ENCODE assay signal across 33 cellular contexts in the genomic region with DNA sequence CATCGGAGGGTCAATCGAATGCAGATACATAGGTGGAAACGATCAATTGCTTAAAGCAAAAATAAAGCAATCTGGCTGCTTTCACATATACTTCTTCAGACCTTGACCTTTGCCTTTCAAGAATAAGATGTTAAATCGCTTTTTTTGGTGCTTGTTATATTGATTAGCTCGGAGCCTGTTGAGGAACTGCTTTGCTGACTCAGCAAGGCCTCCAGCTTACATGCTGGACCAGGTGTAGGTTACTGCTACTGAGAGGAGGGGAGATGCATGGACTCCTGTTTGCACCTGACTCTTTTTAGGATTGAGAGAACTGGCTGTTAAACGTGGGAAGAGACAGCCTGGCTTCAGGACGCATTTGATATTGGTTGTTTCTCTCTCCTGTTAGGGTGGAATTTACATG. TPM values are rescaled to one million over a fixed set of nuclear protein-coding genes. Genes with fewer than 3 reads are reported as not detected.
"Had no signal": no experiment of that assay in that cellular context is flagged by ENCODE, and none has a peak within 500 bp of the region (broad histone marks: within the 10 kb centered on the region; RNA-seq: fewer than 3 reads in every experiment).

No MANE protein-coding gene starts in this region.

- FAIRE-seq: pancreas had no signal

- DNase-seq: naive thymus-derived CD8-positive, alpha-beta T cell; nephron progenitor cell; nucleus accumbens; pancreas; psoas muscle; right cardiac atrium; spleen; stimulated activated CD4-positive, alpha-beta T cell treated with anti-CD3 and anti-CD28 coated beads, Interleukin-12 subunit alpha, Interleukin-12 subunit beta, amount 100 ng/mL, for 4 hours; stimulated activated CD4-positive, alpha-beta T cell treated with anti-CD3 and anti-CD28 coated beads, Interleukin-1b, Interleukin-23, amount 100 ng/mL, for 48 hours; stimulated activated CD4-positive, alpha-beta T cell treated with anti-CD3 and anti-CD28 coated beads, Interleukin-4, amount 100 ng/mL, for 1 hour; stimulated activated CD4-positive, alpha-beta T cell treated with anti-CD3 and anti-CD28 coated beads, Interleukin-4, amount 100 ng/mL, for 4 hours; stimulated activated CD8-positive, alpha-beta memory T cell treated with anti-CD3 and anti-CD28 coated beads, Interleukin-4, amount 100 ng/mL, for 48 hours; stimulated activated naive CD4-positive, alpha-beta T cell; stimulated activated naive CD8-positive, alpha-beta T cell treated with anti-CD3 and anti-CD28 coated beads, Interleukin-15, amount 100 ng/mL, for 72 hours; stimulated activated naive CD8-positive, alpha-beta T cell treated with anti-CD3 and anti-CD28 coated beads, Interleukin-15, Interleukin-2, amounts not matched to agents 100 U/mL and 50 U/mL, for 24 hours; substantia nigra; testis; tibial artery; transverse colon; upper lobe of right lung; uterus had no signal

- H3K9me3 ChIP-seq: neutrophil, pancreas, psoas muscle, spleen, suprapubic skin, testis, tibial artery, transverse colon, upper lobe of right lung, uterus had no signal

- H3K27ac ChIP-seq: neutrophil, pancreas, psoas muscle, skin epidermis, spleen, suprapubic skin, testis, tibial artery, transverse colon, upper lobe of right lung, uterus had no signal

- H3K36me3 ChIP-seq: neutrophil, pancreas, spleen, suprapubic skin, tibial artery, transverse colon, upper lobe of right lung, uterus had no signal

- H3K4me1 ChIP-seq: pancreas, psoas muscle, spleen, suprapubic skin, testis, tibial artery, transverse colon, upper lobe of right lung, uterus had no signal

- H3K4me3 ChIP-seq: pancreas, psoas muscle, skin epidermis, smooth muscle cell, spleen, suprapubic skin, testis, tibial artery, transverse colon, upper lobe of right lung, uterus had no signal

- H3K27me3 ChIP-seq: pancreas, suprapubic skin, testis, upper lobe of right lung, uterus had no signal

- H3K4me2 ChIP-seq: smooth muscle cell had no signal

- ATAC-seq: naive thymus-derived CD8-positive, alpha-beta T cell; natural killer cell treated with Interleukin-12 subunit alpha and Interleukin-12 subunit beta and Interleukin-15 and Interleukin-18, amount 100 ng/mL, for 72 hours; pancreas; psoas muscle; right cardiac atrium; sciatic nerve; stimulated activated memory B cell treated with anti-CD40 and anti-IgM and Interleukin-4, amounts not matched to agents 10 μg/mL and 1 μg/mL and 100 μg/mL, for 72 hours; stimulated activated naive CD8-positive, alpha-beta T cell treated with anti-CD3 and anti-CD28 coated beads, Interleukin-15, amount 100 ng/mL, for 72 hours; stimulated activated naive CD8-positive, alpha-beta T cell treated with anti-CD3 and anti-CD28 coated beads, Interleukin-15, Interleukin-2, amounts not matched to agents 100 U/mL and 50 U/mL, for 24 hours; upper lobe of right lung had no signal

RNA-seq across cellular contexts. Expression of a gene that starts 31.3 kb away (rescaled TPM):
- total RNA-seq: naive thymus-derived CD8-positive, alpha-beta T cell; natural killer cell treated with Interleukin-12 subunit alpha and Interleukin-12 subunit beta and Interleukin-15 and Interleukin-18, amount 100 ng/mL, for 72 hours; osteocyte; pancreas; posterior vena cava; psoas muscle; renal cortical epithelial cell; smooth muscle cell; upper lobe of right lung had no signal
- polyA plus RNA-seq: naive thymus-derived CD8-positive, alpha-beta T cell; pancreas; right cardiac atrium; smooth muscle cell; spleen had no signal

RNA-seq across cellular contexts. Expression of a gene that starts 38.7 kb away (rescaled TPM):
- total RNA-seq: naive thymus-derived CD8-positive, alpha-beta T cell; natural killer cell treated with Interleukin-12 subunit alpha and Interleukin-12 subunit beta and Interleukin-15 and Interleukin-18, amount 100 ng/mL, for 72 hours; omental fat pad; osteocyte; pancreas; posterior vena cava; psoas muscle; renal cortical epithelial cell; right cardiac atrium; sciatic nerve; smooth muscle cell; spleen; suprapubic skin; transverse colon; upper lobe of right lung; urinary bladder; uterus had no signal
- polyA plus RNA-seq: naive thymus-derived CD8-positive, alpha-beta T cell; pancreas; psoas muscle; right cardiac atrium; smooth muscle cell; spleen; urinary bladder had no signal
